ENCODE assay signal across 1 cellular context in the genomic region with DNA sequence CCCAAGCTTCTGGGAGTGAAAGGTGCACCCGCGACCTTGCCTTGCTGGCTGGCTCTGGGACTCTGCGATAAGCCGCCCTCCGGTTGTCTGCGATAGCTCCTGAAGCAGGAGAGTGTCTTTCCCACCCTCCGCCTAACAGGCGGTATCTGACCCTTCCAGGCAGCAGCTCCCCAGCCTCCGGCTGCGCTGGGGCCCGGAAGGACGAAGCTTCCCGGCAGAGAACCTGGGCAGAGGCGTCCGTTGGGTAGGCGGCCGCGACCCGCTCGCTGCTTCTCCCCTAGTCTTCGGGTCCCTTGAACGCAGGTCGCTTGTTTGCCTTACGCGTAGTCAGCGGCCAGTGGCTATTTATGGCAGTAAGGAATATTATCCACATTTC.
TF ChIP-seq lines count a peak whose summit lies in the region.

No MANE protein-coding gene starts in this region.

TF ChIP-seq in A549, 52 proteins besides CTCF, POLR2A, EP300 and RAD21 (continued from another document):
- TF ChIP-seq EHMT2 (IDR thresholded peaks at IDR 0.05; ENCODE audit: low read depth) = no peak
- no peak for TF ChIP-seq TFCP2L1 (CRISPR knock-in tag; IDR thresholded peaks at IDR 0.05)
- TF ChIP-seq ESRRA (IDR thresholded peaks at IDR 0.05; ENCODE audit: borderline replicate concordance, low read length) = no peak
- no peak for TF ChIP-seq ZSCAN20 (CRISPR knock-in tag; IDR thresholded peaks at IDR 0.05)
- TF ChIP-seq, protein P1, sequence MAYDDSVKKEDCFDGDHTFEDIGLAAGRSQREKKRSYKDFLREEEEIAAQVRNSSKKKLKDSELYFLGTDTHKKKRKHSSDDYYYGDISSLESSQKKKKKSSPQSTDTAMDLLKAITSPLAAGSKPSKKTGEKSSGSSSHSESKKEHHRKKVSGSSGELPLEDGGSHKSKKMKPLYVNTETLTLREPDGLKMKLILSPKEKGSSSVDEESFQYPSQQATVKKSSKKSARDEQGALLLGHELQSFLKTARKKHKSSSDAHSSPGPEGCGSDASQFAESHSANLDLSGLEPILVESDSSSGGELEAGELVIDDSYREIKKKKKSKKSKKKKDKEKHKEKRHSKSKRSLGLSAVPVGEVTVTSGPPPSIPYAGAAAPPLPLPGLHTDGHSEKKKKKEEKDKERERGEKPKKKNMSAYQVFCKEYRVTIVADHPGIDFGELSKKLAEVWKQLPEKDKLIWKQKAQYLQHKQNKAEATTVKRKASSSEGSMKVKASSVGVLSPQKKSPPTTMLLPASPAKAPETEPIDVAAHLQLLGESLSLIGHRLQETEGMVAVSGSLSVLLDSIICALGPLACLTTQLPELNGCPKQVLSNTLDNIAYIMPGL (CRISPR knock-in tag; IDR thresholded peaks at IDR 0.05; ENCODE audit: borderline replicate concordance) = peak; percentile 80; the same call in 1 of the 2 replicates
- TF ChIP-seq CBX2 (IDR thresholded peaks at IDR 0.05; ENCODE audit: borderline replicate concordance, low read depth) = no peak
- TF ChIP-seq ZC3H11A (IDR thresholded peaks at IDR 0.05) = no peak
- TF ChIP-seq RNF2 (IDR thresholded peaks at IDR 0.05; ENCODE audit: borderline replicate concordance, low read depth) = peak; percentile 96
- no peak for TF ChIP-seq TP53 (CRISPR knock-in tag; IDR thresholded peaks at IDR 0.05)
- TF ChIP-seq SMC3 (IDR thresholded peaks at IDR 0.05) = no peak
- TF ChIP-seq, protein P2, sequence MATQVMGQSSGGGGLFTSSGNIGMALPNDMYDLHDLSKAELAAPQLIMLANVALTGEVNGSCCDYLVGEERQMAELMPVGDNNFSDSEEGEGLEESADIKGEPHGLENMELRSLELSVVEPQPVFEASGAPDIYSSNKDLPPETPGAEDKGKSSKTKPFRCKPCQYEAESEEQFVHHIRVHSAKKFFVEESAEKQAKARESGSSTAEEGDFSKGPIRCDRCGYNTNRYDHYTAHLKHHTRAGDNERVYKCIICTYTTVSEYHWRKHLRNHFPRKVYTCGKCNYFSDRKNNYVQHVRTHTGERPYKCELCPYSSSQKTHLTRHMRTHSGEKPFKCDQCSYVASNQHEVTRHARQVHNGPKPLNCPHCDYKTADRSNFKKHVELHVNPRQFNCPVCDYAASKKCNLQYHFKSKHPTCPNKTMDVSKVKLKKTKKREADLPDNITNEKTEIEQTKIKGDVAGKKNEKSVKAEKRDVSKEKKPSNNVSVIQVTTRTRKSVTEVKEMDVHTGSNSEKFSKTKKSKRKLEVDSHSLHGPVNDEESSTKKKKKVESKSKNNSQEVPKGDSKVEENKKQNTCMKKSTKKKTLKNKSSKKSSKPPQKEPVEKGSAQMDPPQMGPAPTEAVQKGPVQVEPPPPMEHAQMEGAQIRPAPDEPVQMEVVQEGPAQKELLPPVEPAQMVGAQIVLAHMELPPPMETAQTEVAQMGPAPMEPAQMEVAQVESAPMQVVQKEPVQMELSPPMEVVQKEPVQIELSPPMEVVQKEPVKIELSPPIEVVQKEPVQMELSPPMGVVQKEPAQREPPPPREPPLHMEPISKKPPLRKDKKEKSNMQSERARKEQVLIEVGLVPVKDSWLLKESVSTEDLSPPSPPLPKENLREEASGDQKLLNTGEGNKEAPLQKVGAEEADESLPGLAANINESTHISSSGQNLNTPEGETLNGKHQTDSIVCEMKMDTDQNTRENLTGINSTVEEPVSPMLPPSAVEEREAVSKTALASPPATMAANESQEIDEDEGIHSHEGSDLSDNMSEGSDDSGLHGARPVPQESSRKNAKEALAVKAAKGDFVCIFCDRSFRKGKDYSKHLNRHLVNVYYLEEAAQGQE (IDR thresholded peaks at IDR 0.05) = no peak
- no peak for TF ChIP-seq RARB (CRISPR knock-in tag; IDR thresholded peaks at IDR 0.05)
- no peak for TF ChIP-seq POLR2AphosphoS2 (conservative IDR thresholded peaks at IDR 0.05; ENCODE audit: low read length)
